In the genomic region with DNA sequence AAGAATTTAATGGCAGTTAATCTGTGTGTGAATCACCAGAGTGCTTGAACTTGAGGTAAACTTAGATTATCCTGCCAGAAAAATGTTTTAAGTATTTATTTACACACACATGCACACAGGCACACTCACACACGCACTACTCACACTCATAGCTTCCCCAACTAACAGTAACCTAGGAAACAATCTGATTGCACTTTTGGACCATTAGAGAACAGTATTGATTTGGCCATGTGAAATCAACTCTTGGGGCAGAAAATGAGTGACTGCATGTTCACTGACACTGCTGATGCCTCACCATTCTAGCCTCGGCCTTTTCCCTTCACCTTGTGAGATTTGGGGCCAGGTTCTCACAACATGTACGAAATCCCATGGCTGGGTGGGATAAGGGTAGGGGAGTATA, we compare ENCODE assay signal across 21 cellular contexts.
A peak's percentile ranks its signal among the peaks of the same experiment; 100 is the strongest.
DNase-seq lines count a peak whose midpoint lies in the region; ATAC-seq, FAIRE-seq and TF ChIP-seq lines count a peak whose summit lies in the region.
"Had no signal": no experiment of that assay in that cellular context is flagged by ENCODE, and none has a peak within 500 bp of the region (broad histone marks: within the 10 kb centered on the region; RNA-seq: fewer than 3 reads in every experiment).

No MANE protein-coding gene starts in this region.

- H3K36me3 ChIP-seq in astrocyte (ENCODE audit: insufficient read depth, low read length), result no peaks in the 10 kb centered on the region
- H3K36me3 ChIP-seq in right lobe of liver, result peaks cover 0 to 2% (median 0%) of the 10 kb centered on the region in 4 donors
- H3K36me3 ChIP-seq: HAP-1 had no signal

- ATAC-seq in right lobe of liver (peak; percentile 89 to 98 (median 95)), left cardiac atrium (no peak), HG03571 (IDR thresholded peaks at IDR 0.05; ENCODE audit: unreplicated experiment) (no peak), GM21576 (IDR thresholded peaks at IDR 0.05; ENCODE audit: unreplicated experiment) (no peak)
- ATAC-seq: A549 had no signal

- no peak for TF ChIP-seq POLR2A in right lobe of liver (IDR thresholded peaks at IDR 0.05)

- H3K9me3 Mint-ChIP-seq in astrocyte (ENCODE audit: unreplicated experiment) (no peaks in the 10 kb centered on the region), glutamatergic neuron (ENCODE audit: unreplicated experiment) (no peaks in the 10 kb centered on the region)
- H3K9me3 Mint-ChIP-seq: CD4-positive, alpha-beta T cell had no signal

- H3K4me2 ChIP-seq in astrocyte (ENCODE audit: low read length), result no peak overlapping the region
- H3K4me2 ChIP-seq: A549 had no signal

- intact Hi-C loops in right lobe of liver (cut with DNase I) (no loop called here), left cardiac atrium (cut with DNase I) (no loop called here)

- TF ChIP-seq CTCF in astrocyte (IDR thresholded peaks at IDR 0.05; ENCODE audit: insufficient read depth, low read depth, low read length) (no peak), glutamatergic neuron (IDR thresholded peaks at IDR 0.05; ENCODE audit: partially characterized antibody, unreplicated experiment) (no peak), right lobe of liver (IDR thresholded peaks at IDR 0.05) (no peak)

- H2AFZ ChIP-seq in astrocyte (ENCODE audit: low read depth, low read length), result no peak overlapping the region
- H2AFZ ChIP-seq: GM23248 had no signal

- H3K4me1 ChIP-seq in astrocyte (ENCODE audit: insufficient read depth, low read length) (no peaks in the 10 kb centered on the region), right lobe of liver (peaks cover 0 to 12% (median 4%) of the 10 kb centered on the region in 4 donors)
- H3K4me1 ChIP-seq: A549, HAP-1 had no signal

- H3K9me3 ChIP-seq in astrocyte (ENCODE audit: insufficient read depth, low read depth, low read length) (no peaks in the 10 kb centered on the region), right lobe of liver (no peaks in the 10 kb centered on the region)
- H3K9me3 ChIP-seq: A549, Caco-2, HAP-1 had no signal

- H3K27me3 Mint-ChIP-seq in astrocyte (ENCODE audit: low read depth, unreplicated experiment) (no peaks in the 10 kb centered on the region), glutamatergic neuron (ENCODE audit: unreplicated experiment) (no peaks in the 10 kb centered on the region)

- WGBS in right lobe of liver (ENCODE audit: insufficient coverage, low coverage, low lambda C conversion rate, missing lambda C conversion rate), result 12% methylated on average over 2 of the region's 3 CpGs

- H3K27ac Mint-ChIP-seq in astrocyte (ENCODE audit: unreplicated experiment) (no peak overlapping the region), glutamatergic neuron (ENCODE audit: unreplicated experiment) (peak overlapping the region; percentile 64)
- H3K27ac Mint-ChIP-seq: CD4-positive, alpha-beta T cell had no signal

- H4K20me1 ChIP-seq in astrocyte (ENCODE audit: insufficient read depth, low read length), result no peaks in the 10 kb centered on the region

- no peaks in the 10 kb centered on the region for H3K27me3 ChIP-seq in astrocyte (ENCODE audit: insufficient read depth, low read length)
- H3K27me3 ChIP-seq in right lobe of liver, result no peaks in the 10 kb centered on the region

- H3K27ac ChIP-seq in astrocyte (ENCODE audit: low read depth, low read length), result no peak overlapping the region
- no peak overlapping the region for H3K27ac ChIP-seq in right lobe of liver
- H3K27ac ChIP-seq: 22Rv1, A549, C4-2B, GM23248 had no signal

- FAIRE-seq in astrocyte (lab: Jason Lieb, UNC), result no peak
- FAIRE-seq: A549, D721Med, GM12892 had no signal

- H3K79me2 ChIP-seq in astrocyte (ENCODE audit: insufficient read depth, low read length), result no peaks in the 10 kb centered on the region

- DNase-seq in HCEC 1CT, result peak; percentile 25
- DNase-seq in astrocyte (ENCODE audit: low read depth), result peak; percentile 20
- no peak for DNase-seq in glutamatergic neuron
- no peak for DNase-seq in right lobe of liver
- DNase-seq in DMS114 treated with DMSO at 0.1 percent for 48 hours (lab: John Stamatoyannopoulos, UW; ENCODE audit: unreplicated experiment), result no peak
- no peak for DNase-seq in left cardiac atrium
- DNase-seq: AML-193; Caco-2; CD4-positive, alpha-beta T cell; DMS153; DMS79; GDM1; GM23248 had no signal

- H3K4me3 ChIP-seq in astrocyte (ENCODE audit: insufficient read depth, low read depth, low read length), result no peak overlapping the region
- H3K4me3 ChIP-seq in right lobe of liver, result no peak overlapping the region
- H3K4me3 ChIP-seq: A549, GM23248, HAP-1 had no signal

- H3K4me1 Mint-ChIP-seq in astrocyte (ENCODE audit: low read depth, unreplicated experiment) (peaks cover 27% of the 10 kb centered on the region), glutamatergic neuron (ENCODE audit: low read depth, unreplicated experiment) (peaks cover 4% of the 10 kb centered on the region)

- H3K9ac ChIP-seq in astrocyte (ENCODE audit: low read length), result no peak overlapping the region
- H3K9ac ChIP-seq: GM23248 had no signal

- H3K36me3 Mint-ChIP-seq in astrocyte (ENCODE audit: low read depth, unreplicated experiment) (peaks cover 18% of the 10 kb centered on the region), glutamatergic neuron (ENCODE audit: unreplicated experiment) (no peaks in the 10 kb centered on the region)

- H3K4me3 Mint-ChIP-seq in astrocyte (ENCODE audit: unreplicated experiment) (no peak overlapping the region), glutamatergic neuron (ENCODE audit: unreplicated experiment) (no peak overlapping the region)
- H3K4me3 Mint-ChIP-seq: CD4-positive, alpha-beta T cell had no signal

Comparison
In these comparisons a context has a peak if more than half of its experiments do, and no peak if none do; other contexts are left out.
1. DNase-seq: peak in HCEC 1CT (single experiment) and astrocyte (single experiment); none in glutamatergic neuron (single experiment), right lobe of liver (0 of 3), DMS114 treated with DMSO at 0.1 percent for 48 hours (single experiment) and left cardiac atrium (single experiment).
2. ATAC-seq: peak in right lobe of liver (4 of 4); none in left cardiac atrium (0 of 2), HG03571 (single experiment) and GM21576 (single experiment).